In genomic region chr2:106183093-106183837, GRCh38 we compare ENCODE assay signal across 12 cellular contexts. TPM values are rescaled to one million over a fixed set of nuclear protein-coding genes. Genes with fewer than 3 reads are reported as not detected.
DNase-seq lines count a peak whose midpoint lies in the region; ATAC-seq and TF ChIP-seq lines count a peak whose summit lies in the region.
"Had no signal": no experiment of that assay in that cellular context is flagged by ENCODE, and none has a peak within 500 bp of the region (broad histone marks: within the 10 kb centered on the region; RNA-seq: fewer than 3 reads in every experiment).

No MANE protein-coding gene starts in this region.

- no peak overlapping the region for H2AK5ac ChIP-seq in mesenchymal stem cell (ENCODE audit: low read length, severe bottlenecking)

- H3K27ac Mint-ChIP-seq in activated CD8-positive, alpha-beta T cell treated with anti-CD3 and anti-CD28 coated beads, Interleukin-2, amount 10 ng/mL, durations not matched to agents 7 days and 5 days, result peak overlapping the region; percentile 7
- no peak overlapping the region for H3K27ac Mint-ChIP-seq in activated CD8-positive, alpha-beta T cell treated with anti-CD3 and anti-CD28 coated beads for 36 hours
- H3K27ac Mint-ChIP-seq in activated CD8-positive, alpha-beta memory T cell treated with anti-CD3 and anti-CD28 coated beads, Interleukin-2, amount 10 ng/mL, durations not matched to agents 7 days and 5 days, result no peak overlapping the region
- H3K27ac Mint-ChIP-seq: activated T-helper 2 cell treated with anti-CD3 and anti-CD28 coated beads, Interferon-gamma antibody, Interleukin-2, Interleukin-4, amounts not matched to agents 10 μg/mL and 5 μg/mL and 100 μg/mL, durations not matched to agents 14 hours and 24 hours and 36 hours had no signal

- no peaks in the 10 kb centered on the region for H3K36me3 ChIP-seq in ascending aorta
- H3K36me3 ChIP-seq in mesenchymal stem cell (ENCODE audit: control insufficient read depth in 1 of 2, insufficient read depth in 2 of 2, low read depth in 1 of 2, low read length in 2 of 2), result peaks cover 0 to 6% of the 10 kb centered on the region in 2 experiments
- no peaks in the 10 kb centered on the region for H3K36me3 ChIP-seq in tibial nerve
- H3K36me3 ChIP-seq: esophagus squamous epithelium had no signal

- no peak overlapping the region for H3K18ac ChIP-seq in mesenchymal stem cell (ENCODE audit: low read depth in 1 of 2, low read length in 2 of 2)

- no peak for TF ChIP-seq CTCF in activated CD8-positive, alpha-beta T cell treated with anti-CD3 and anti-CD28 coated beads for 36 hours (IDR thresholded peaks at IDR 0.05)
- no peak for TF ChIP-seq CTCF in ascending aorta (IDR thresholded peaks at IDR 0.05)
- no peak for TF ChIP-seq CTCF in tibial nerve (IDR thresholded peaks at IDR 0.05)

- peak overlapping the region in 1 of 2 donors; percentile 35 for H3K4me3 ChIP-seq in ascending aorta
- H3K4me3 ChIP-seq in mesenchymal stem cell (ENCODE audit: insufficient read depth in 1 of 2, low read depth in 1 of 2, low read length in 2 of 2), result no peak overlapping the region
- no peak overlapping the region for H3K4me3 ChIP-seq in tibial nerve

- 64% methylated on average over 3 of the region's 3 CpGs for WGBS in mesenchymal stem cell
- WGBS in tibial nerve, 2 donors, result 32 to 36% methylated on average over 3 of the region's 3 CpGs

- H3K9me3 Mint-ChIP-seq in activated CD8-positive, alpha-beta T cell treated with anti-CD3 and anti-CD28 coated beads, Interleukin-2, amount 10 ng/mL, durations not matched to agents 7 days and 5 days (ENCODE audit: insufficient read depth), result no peaks in the 10 kb centered on the region
- H3K9me3 Mint-ChIP-seq in activated CD8-positive, alpha-beta T cell treated with anti-CD3 and anti-CD28 coated beads for 36 hours, result no peaks in the 10 kb centered on the region
- no peaks in the 10 kb centered on the region for H3K9me3 Mint-ChIP-seq in activated CD8-positive, alpha-beta memory T cell treated with anti-CD3 and anti-CD28 coated beads, Interleukin-2, amount 10 ng/mL, durations not matched to agents 7 days and 5 days (ENCODE audit: low read depth)
- H3K9me3 Mint-ChIP-seq: activated T-helper 2 cell treated with anti-CD3 and anti-CD28 coated beads, Interferon-gamma antibody, Interleukin-2, Interleukin-4, amounts not matched to agents 10 μg/mL and 5 μg/mL and 100 μg/mL, durations not matched to agents 14 hours and 24 hours and 36 hours had no signal

- peaks cover 55% of the 10 kb centered on the region for H3K4me1 Mint-ChIP-seq in activated CD8-positive, alpha-beta T cell treated with anti-CD3 and anti-CD28 coated beads, Interleukin-2, amount 10 ng/mL, durations not matched to agents 7 days and 5 days (ENCODE audit: low read depth)
- H3K4me1 Mint-ChIP-seq in activated CD8-positive, alpha-beta T cell treated with anti-CD3 and anti-CD28 coated beads for 36 hours (ENCODE audit: low read depth), result peaks cover 70% of the 10 kb centered on the region
- peaks cover 34% of the 10 kb centered on the region for H3K4me1 Mint-ChIP-seq in activated CD8-positive, alpha-beta memory T cell treated with anti-CD3 and anti-CD28 coated beads, Interleukin-2, amount 10 ng/mL, durations not matched to agents 7 days and 5 days

- H2BK5ac ChIP-seq in mesenchymal stem cell (ENCODE audit: low read depth, low read length, poor library complexity, severe bottlenecking), result no peak overlapping the region

- H3K4me3 Mint-ChIP-seq in activated CD8-positive, alpha-beta T cell treated with anti-CD3 and anti-CD28 coated beads, Interleukin-2, amount 10 ng/mL, durations not matched to agents 7 days and 5 days, result no peak overlapping the region
- no peak overlapping the region for H3K4me3 Mint-ChIP-seq in activated CD8-positive, alpha-beta T cell treated with anti-CD3 and anti-CD28 coated beads for 36 hours
- H3K4me3 Mint-ChIP-seq in activated CD8-positive, alpha-beta memory T cell treated with anti-CD3 and anti-CD28 coated beads, Interleukin-2, amount 10 ng/mL, durations not matched to agents 7 days and 5 days, result no peak overlapping the region

- H3K4ac ChIP-seq in mesenchymal stem cell (ENCODE audit: low read depth in 1 of 2, low read length in 2 of 2), result no peak overlapping the region

- H3K4me2 ChIP-seq in mesenchymal stem cell (ENCODE audit: low read length, poor library complexity, severe bottlenecking), result no peak overlapping the region

- DNase-seq in activated CD8-positive, alpha-beta T cell treated with anti-CD3 and anti-CD28 coated beads, Interleukin-2, amount 10 ng/mL, durations not matched to agents 7 days and 5 days, result no peak
- no peak for DNase-seq in activated CD8-positive, alpha-beta T cell treated with anti-CD3 and anti-CD28 coated beads for 36 hours
- DNase-seq in ascending aorta (ENCODE audit: low spot score in 2 of 2) (no peak), mesenchymal stem cell (peak; percentile 23), tibial nerve (ENCODE audit: low spot score in 2 of 2) (no peak)
- no peak for DNase-seq in activated CD8-positive, alpha-beta memory T cell treated with anti-CD3 and anti-CD28 coated beads, Interleukin-2, amount 10 ng/mL, durations not matched to agents 7 days and 5 days
- DNase-seq: activated CD4-positive, alpha-beta T cell treated with anti-CD3 and anti-CD28 coated beads for 48 hours; Caco-2; esophagus squamous epithelium had no signal

- H2BK15ac ChIP-seq in mesenchymal stem cell (ENCODE audit: low read depth, poor library complexity, severe bottlenecking), result no peak overlapping the region

- H4K8ac ChIP-seq in mesenchymal stem cell (ENCODE audit: low read length), result no peak overlapping the region

- CTCF ChIA-PET in activated CD8-positive, alpha-beta T cell treated with anti-CD3 and anti-CD28 coated beads, Interleukin-2, amount 10 ng/mL, durations not matched to agents 7 days and 5 days (lab: Charles Lee), result interaction anchor here (1.7 kb wide), 1 partner anchor 10 kb away, joined by 7 read pairs; no protein-coding TSS in a partner anchor
- CTCF ChIA-PET in activated CD8-positive, alpha-beta T cell treated with anti-CD3 and anti-CD28 coated beads for 36 hours (lab: Charles Lee), result interaction anchor here (0.8 to 1.0 kb wide), 4 partner anchors 10 to 16 kb away, joined by 3 to 4 read pairs (median 3); no protein-coding TSS in a partner anchor
- CTCF ChIA-PET in activated CD8-positive, alpha-beta memory T cell treated with anti-CD3 and anti-CD28 coated beads, Interleukin-2, amount 10 ng/mL, durations not matched to agents 7 days and 5 days (lab: Charles Lee), result interaction anchor here (1.0 to 3.1 kb wide), 4 partner anchors 10 to 78 kb away, joined by 3 to 13 read pairs (median 5); no protein-coding TSS in a partner anchor

- H3K27me3 ChIP-seq in ascending aorta (no peaks in the 10 kb centered on the region), mesenchymal stem cell (ENCODE audit: control insufficient read depth in 1 of 2, insufficient read depth in 1 of 2, low read length in 2 of 2) (no peaks in the 10 kb centered on the region), tibial nerve (no peaks in the 10 kb centered on the region)
- H3K27me3 ChIP-seq: esophagus squamous epithelium had no signal

- H3K23ac ChIP-seq in mesenchymal stem cell (ENCODE audit: low read length in 2 of 2), result no peak overlapping the region

- TF ChIP-seq POLR2A in tibial nerve (IDR thresholded peaks at IDR 0.05), result no peak

- H3K36me3 Mint-ChIP-seq in activated CD8-positive, alpha-beta T cell treated with anti-CD3 and anti-CD28 coated beads, Interleukin-2, amount 10 ng/mL, durations not matched to agents 7 days and 5 days (ENCODE audit: low read depth), result peaks cover 36% of the 10 kb centered on the region
- H3K36me3 Mint-ChIP-seq in activated CD8-positive, alpha-beta T cell treated with anti-CD3 and anti-CD28 coated beads for 36 hours (ENCODE audit: low read depth), result peaks cover 24% of the 10 kb centered on the region
- H3K36me3 Mint-ChIP-seq in activated CD8-positive, alpha-beta memory T cell treated with anti-CD3 and anti-CD28 coated beads, Interleukin-2, amount 10 ng/mL, durations not matched to agents 7 days and 5 days, result peaks cover 22% of the 10 kb centered on the region

- H3K14ac ChIP-seq in mesenchymal stem cell (ENCODE audit: low read length in 2 of 2), result no peak overlapping the region

- H2AFZ ChIP-seq in mesenchymal stem cell (ENCODE audit: low read depth, low read length), result no peak overlapping the region

- no peak for ATAC-seq in activated CD8-positive, alpha-beta T cell treated with anti-CD3 and anti-CD28 coated beads, Interleukin-2, amount 10 ng/mL, durations not matched to agents 7 days and 5 days
- no peak for ATAC-seq in activated CD8-positive, alpha-beta T cell treated with anti-CD3 and anti-CD28 coated beads for 36 hours
- ATAC-seq in HG02678 (IDR thresholded peaks at IDR 0.05; ENCODE audit: unreplicated experiment) (no peak), GM19328 (IDR thresholded peaks at IDR 0.05; ENCODE audit: unreplicated experiment) (no peak)
- no peak for ATAC-seq in activated CD8-positive, alpha-beta memory T cell treated with anti-CD3 and anti-CD28 coated beads, Interleukin-2, amount 10 ng/mL, durations not matched to agents 7 days and 5 days

- TF ChIP-seq EP300 in tibial nerve (IDR thresholded peaks at IDR 0.05), result no peak

- no peak overlapping the region for H4K91ac ChIP-seq in mesenchymal stem cell (ENCODE audit: low read length)

- no peaks in the 10 kb centered on the region for H3K27me3 Mint-ChIP-seq in activated CD8-positive, alpha-beta T cell treated with anti-CD3 and anti-CD28 coated beads, Interleukin-2, amount 10 ng/mL, durations not matched to agents 7 days and 5 days (ENCODE audit: low read depth)
- H3K27me3 Mint-ChIP-seq in activated CD8-positive, alpha-beta T cell treated with anti-CD3 and anti-CD28 coated beads for 36 hours, result no peaks in the 10 kb centered on the region
- H3K27me3 Mint-ChIP-seq in activated CD8-positive, alpha-beta memory T cell treated with anti-CD3 and anti-CD28 coated beads, Interleukin-2, amount 10 ng/mL, durations not matched to agents 7 days and 5 days, result no peaks in the 10 kb centered on the region

- intact Hi-C loops in activated CD8-positive, alpha-beta T cell treated with anti-CD3 and anti-CD28 coated beads for 36 hours (cut with micrococcal nuclease), result no loop called here
- intact Hi-C loops in ascending aorta (cut with DNase I), result no loop called here

- POLR2A ChIA-PET in activated CD8-positive, alpha-beta T cell treated with anti-CD3 and anti-CD28 coated beads, Interleukin-2, amount 10 ng/mL, durations not matched to agents 7 days and 5 days (lab: Charles Lee), result interaction anchor here (1.1 to 1.3 kb wide), 2 partner anchors 9 to 23 kb away, joined by 3 to 6 read pairs; no protein-coding TSS in a partner anchor
- POLR2A ChIA-PET in activated CD8-positive, alpha-beta T cell treated with anti-CD3 and anti-CD28 coated beads for 36 hours (lab: Charles Lee), result interaction anchor here (1.0 to 2.0 kb wide), 2 partner anchors 10 to 17 kb away, joined by 3 to 7 read pairs; no protein-coding TSS in a partner anchor

- H3K9me3 ChIP-seq in ascending aorta, result no peaks in the 10 kb centered on the region
- no peaks in the 10 kb centered on the region for H3K9me3 ChIP-seq in mesenchymal stem cell (ENCODE audit: control insufficient read depth, low read length)
- H3K9me3 ChIP-seq in tibial nerve, result no peaks in the 10 kb centered on the region
- H3K9me3 ChIP-seq: Caco-2, esophagus squamous epithelium had no signal

- H3K4me1 ChIP-seq in ascending aorta, result peaks cover 0 to 9% of the 10 kb centered on the region in 2 donors
- H3K4me1 ChIP-seq in mesenchymal stem cell (ENCODE audit: control insufficient read depth, insufficient read depth, low read depth, low read length), result peaks cover 12% of the 10 kb centered on the region
- peaks cover 0 to 19% (median 8%) of the 10 kb centered on the region in 4 donors for H3K4me1 ChIP-seq in tibial nerve

- peak overlapping the region; percentile 17 for H3K9ac ChIP-seq in mesenchymal stem cell (ENCODE audit: low read length)

- H2BK12ac ChIP-seq in mesenchymal stem cell (ENCODE audit: low read length in 2 of 2), result no peak overlapping the region

- peak overlapping the region; percentile 52 to 56 for H3K27ac ChIP-seq in ascending aorta
- H3K27ac ChIP-seq in mesenchymal stem cell (ENCODE audit: low read length, poor library complexity, severe bottlenecking), result peak overlapping the region; percentile 57
- peak overlapping the region in 3 of 4 donors; percentile 9 to 33 (median 11) for H3K27ac ChIP-seq in tibial nerve

- H2BK120ac ChIP-seq in mesenchymal stem cell (ENCODE audit: low read depth, low read length), result no peak overlapping the region

- peaks cover 17% of the 10 kb centered on the region for H3K79me1 ChIP-seq in mesenchymal stem cell (replicated peaks; ENCODE audit: low read length, poor library complexity, severe bottlenecking)

RNA-seq across cellular contexts. Expression of gene UXS1, which starts 10.8 kb away (rescaled TPM):
- 100 to 1,000 TPM in 1 of 2 experiments, 10 to 100 TPM in 1; 95.3 to 100 TPM for total RNA-seq in activated CD8-positive, alpha-beta T cell treated with anti-CD3 and anti-CD28 coated beads, Interleukin-2, amount 10 ng/mL, durations not matched to agents 7 days and 5 days
- 10 to 100 TPM; 47.4 to 47.8 TPM for total RNA-seq in activated CD8-positive, alpha-beta T cell treated with anti-CD3 and anti-CD28 coated beads for 36 hours
- 146 TPM for total RNA-seq in ascending aorta
- 57.9 TPM for polyA plus RNA-seq in mesenchymal stem cell (2013, experiment 1 of 2)
- 58.4 TPM for polyA plus RNA-seq in mesenchymal stem cell (2013, experiment 2 of 2)
- 10 to 100 TPM; 38.5 to 78.9 (median 51.3) TPM for total RNA-seq in tibial nerve
- 100 to 1,000 TPM in 1 of 2 experiments, 10 to 100 TPM in 1; 90.0 to 115 TPM for total RNA-seq in activated CD8-positive, alpha-beta memory T cell treated with anti-CD3 and anti-CD28 coated beads, Interleukin-2, amount 10 ng/mL, durations not matched to agents 7 days and 5 days
